In genomic region chr1:184152502-184152901, GRCh38 we compare ENCODE assay signal across 1 cellular context.
TF ChIP-seq lines count a peak whose summit lies in the region.

No MANE protein-coding gene starts in this region.

TF ChIP-seq in GM12878, 131 proteins besides CTCF, POLR2A, EP300 and RAD21 (continued from another document):
- TF ChIP-seq NKRF (conservative IDR thresholded peaks at IDR 0.05) (no peak), SIX5 (IDR thresholded peaks at IDR 0.05; ENCODE audit: low read depth, low read length, severe bottlenecking) (no peak), FOS (IDR thresholded peaks at IDR 0.05; ENCODE audit: borderline replicate concordance, extremely low read depth, insufficient read length) (no peak), LARP7 (IDR thresholded peaks at IDR 0.05) (no peak), CREB1 (IDR thresholded peaks at IDR 0.05; ENCODE audit: low read depth) (no peak), RBBP5 (conservative IDR thresholded peaks at IDR 0.05) (no peak), ZNF274 (IDR thresholded peaks at IDR 0.05; ENCODE audit: insufficient read depth, insufficient read length) (no peak), MEF2B (IDR thresholded peaks at IDR 0.05; ENCODE audit: partially characterized antibody, poor library complexity, severe bottlenecking) (no peak), IRF4 (IDR thresholded peaks at IDR 0.05; ENCODE audit: low read depth, low read length) (no peak), DPF2 (IDR thresholded peaks at IDR 0.05) (no peak)
- TF ChIP-seq, protein P1, sequence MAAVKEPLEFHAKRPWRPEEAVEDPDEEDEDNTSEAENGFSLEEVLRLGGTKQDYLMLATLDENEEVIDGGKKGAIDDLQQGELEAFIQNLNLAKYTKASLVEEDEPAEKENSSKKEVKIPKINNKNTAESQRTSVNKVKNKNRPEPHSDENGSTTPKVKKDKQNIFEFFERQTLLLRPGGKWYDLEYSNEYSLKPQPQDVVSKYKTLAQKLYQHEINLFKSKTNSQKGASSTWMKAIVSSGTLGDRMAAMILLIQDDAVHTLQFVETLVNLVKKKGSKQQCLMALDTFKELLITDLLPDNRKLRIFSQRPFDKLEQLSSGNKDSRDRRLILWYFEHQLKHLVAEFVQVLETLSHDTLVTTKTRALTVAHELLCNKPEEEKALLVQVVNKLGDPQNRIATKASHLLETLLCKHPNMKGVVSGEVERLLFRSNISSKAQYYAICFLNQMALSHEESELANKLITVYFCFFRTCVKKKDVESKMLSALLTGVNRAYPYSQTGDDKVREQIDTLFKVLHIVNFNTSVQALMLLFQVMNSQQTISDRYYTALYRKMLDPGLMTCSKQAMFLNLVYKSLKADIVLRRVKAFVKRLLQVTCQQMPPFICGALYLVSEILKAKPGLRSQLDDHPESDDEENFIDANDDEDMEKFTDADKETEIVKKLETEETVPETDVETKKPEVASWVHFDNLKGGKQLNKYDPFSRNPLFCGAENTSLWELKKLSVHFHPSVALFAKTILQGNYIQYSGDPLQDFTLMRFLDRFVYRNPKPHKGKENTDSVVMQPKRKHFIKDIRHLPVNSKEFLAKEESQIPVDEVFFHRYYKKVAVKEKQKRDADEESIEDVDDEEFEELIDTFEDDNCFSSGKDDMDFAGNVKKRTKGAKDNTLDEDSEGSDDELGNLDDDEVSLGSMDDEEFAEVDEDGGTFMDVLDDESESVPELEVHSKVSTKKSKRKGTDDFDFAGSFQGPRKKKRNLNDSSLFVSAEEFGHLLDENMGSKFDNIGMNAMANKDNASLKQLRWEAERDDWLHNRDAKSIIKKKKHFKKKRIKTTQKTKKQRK (IDR thresholded peaks at IDR 0.05; ENCODE audit: low read depth, low read length), result no peak
TF ChIP-seq in GM12878: peak in this region for 0.
